Comparison of ENCODE assay signal across 15 cellular contexts in genomic region chr20:10487354-10488115, GRCh38. TPM values are rescaled to one million over a fixed set of nuclear protein-coding genes. Genes with fewer than 3 reads are reported as not detected.
DNase-seq lines count a peak whose midpoint lies in the region; TF ChIP-seq lines count a peak whose summit lies in the region.
"Had no signal": no experiment of that assay in that cellular context is flagged by ENCODE, and none has a peak within 500 bp of the region (broad histone marks: within the 10 kb centered on the region; RNA-seq: fewer than 3 reads in every experiment).

No MANE protein-coding gene starts in this region.

- DNase-seq in AG10803 (ENCODE audit: low read depth) (peak; percentile 49), HT1080 (ENCODE audit: low read depth) (peak; percentile 30), astrocyte of the hippocampus (ENCODE audit: low read depth, low spot score) (peak; percentile 25), kidney glomerular epithelial cell (lab: John Stamatoyannopoulos, UW) (peak; percentile 46), NCI-H2081 treated with DMSO at 0.1 percent for 48 hours (lab: John Stamatoyannopoulos, UW) (no peak), DMS53 (lab: John Stamatoyannopoulos, UW) (no peak)
- DNase-seq in activated CD8-positive, alpha-beta memory T cell treated with anti-CD3 and anti-CD28 coated beads, Interleukin-2, amount 50 U/mL, for 48 hours, result no peak
- DNase-seq in effector CD4-positive, alpha-beta T cell, result no peak
- DNase-seq: activated CD8-positive, alpha-beta T cell treated with anti-CD3 and anti-CD28 coated beads, Interleukin-2, amount 10 ng/mL, durations not matched to agents 7 days and 5 days; activated gamma-delta T cell; central memory CD4-positive, alpha-beta T cell; NCI-H510A treated with DMSO at 0.1 percent for 48 hours; stimulated activated CD4-positive, alpha-beta T cell treated with anti-CD3 and anti-CD28 coated beads, Interleukin-2, amount 100 ng/mL, for 48 hours; T-helper 9 cell had no signal

- no peak overlapping the region for H3K4me3 ChIP-seq in AG10803 (ENCODE audit: low read length)
- H3K4me3 ChIP-seq: vagina had no signal

- no peak for TF ChIP-seq CTCF in AG10803 (conservative IDR thresholded peaks at IDR 0.05; ENCODE audit: low read length)

RNA-seq across cellular contexts. Expression of gene SLX4IP, which starts 52.4 kb away (rescaled TPM):
- total RNA-seq in HT1080 (2014; rRNA removed; shearing (Covaris generic)), result 3.7 and 3.9 TPM in 2 replicates
- polyA plus RNA-seq in HT1080 (2015; cell fraction: cytosol; rRNA removed), result 1.5 and 2.5 TPM in 2 replicates
- polyA plus RNA-seq in HT1080 (2015; cell fraction: nucleus; rRNA removed), result 4.2 and 5.5 TPM in 2 replicates

RNA-seq across cellular contexts. Expression of gene MKKS, which starts 53.5 kb away (rescaled TPM):
- total RNA-seq in HT1080 (2014; rRNA removed; shearing (Covaris generic)), result 8.6 and 14.8 TPM in 2 replicates
- polyA plus RNA-seq in HT1080 (2015; cell fraction: cytosol; rRNA removed), result 15.0 and 16.8 TPM in 2 replicates
- 10.8 and 13.5 TPM in 2 replicates for polyA plus RNA-seq in HT1080 (2015; cell fraction: nucleus; rRNA removed)

Comparison
In these comparisons a context has a peak if more than half of its experiments do, and no peak if none do; other contexts are left out.
1. DNase-seq: peak in AG10803 (single experiment), HT1080 (single experiment), astrocyte of the hippocampus (single experiment) and kidney glomerular epithelial cell (single experiment); none in NCI-H2081 treated with DMSO at 0.1 percent for 48 hours (single experiment), activated CD8-positive, alpha-beta memory T cell treated with anti-CD3 and anti-CD28 coated beads, Interleukin-2, amount 50 U/mL, for 48 hours (single experiment), DMS53 (single experiment) and effector CD4-positive, alpha-beta T cell (single experiment).